33 cellular contexts compared by ENCODE assay signal in the genomic region with DNA sequence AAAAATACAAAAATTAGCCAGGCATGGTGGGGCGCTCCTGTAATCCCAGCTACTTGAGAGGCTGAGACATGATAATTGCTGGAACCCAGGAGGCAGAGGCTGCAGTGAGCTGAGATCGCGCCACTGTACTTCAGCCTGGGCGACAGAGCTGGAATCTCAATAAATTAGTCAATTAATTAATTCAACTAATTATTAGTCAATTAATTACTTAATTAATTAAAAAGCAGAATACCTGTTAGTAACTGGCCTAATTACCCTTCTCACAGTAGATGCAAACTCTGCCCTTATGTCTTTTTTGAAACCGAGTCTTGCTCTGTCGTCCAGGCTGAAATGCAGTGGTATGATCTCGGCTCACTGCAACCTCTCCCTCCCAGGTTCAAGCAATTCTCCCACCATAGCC.
"Had no signal": no experiment of that assay in that cellular context is flagged by ENCODE, and none has a peak within 500 bp of the region (broad histone marks: within the 10 kb centered on the region; RNA-seq: fewer than 3 reads in every experiment).

No MANE protein-coding gene starts in this region.

- DNase-seq: activated gamma-delta T cell; activated gamma-delta T cell treated with Interleukin-2 at 50 U/mL for 16 hours; activated naive CD4-positive, alpha-beta T cell; activated naive CD4-positive, alpha-beta T cell treated with anti-CD3 and anti-CD28 coated beads for 36 hours; activated naive CD4-positive, alpha-beta T cell treated with anti-CD3 and anti-CD28 coated beads, Interleukin-2, amount 10 ng/mL, durations not matched to agents 7 days and 5 days; activated naive CD4-positive, alpha-beta T cell treated with anti-CD3 and anti-CD28 coated beads, Interleukin-2, amount 50 U/mL, for 16 hours; activated naive CD4-positive, alpha-beta T cell treated with Interleukin-2 at 50 U/mL for 16 hours; activated naive CD8-positive, alpha-beta T cell treated with anti-CD3 and anti-CD28 coated beads for 36 hours; activated naive CD8-positive, alpha-beta T cell treated with anti-CD3 and anti-CD28 coated beads, Interleukin-2, amount 10 ng/mL, durations not matched to agents 7 days and 5 days; activated naive CD8-positive, alpha-beta T cell treated with anti-CD3 and anti-CD28 coated beads, Interleukin-2, amount 50 U/mL, for 24 hours; activated T-cell treated with anti-CD3 and anti-CD28 coated beads for 4 hours; activated T-cell treated with anti-CD3 and anti-CD28 coated beads, Interleukin-2, amount 50 U/mL, for 1 hour; activated T-cell treated with anti-CD3 and anti-CD28 coated beads, Interleukin-2, amount 50 U/mL, for 24 hours; activated T-cell treated with anti-CD3 and anti-CD28 coated beads, Interleukin-2, amount 50 U/mL, for 4 hours; activated T-cell treated with anti-CD3 and anti-CD28 coated beads, Interleukin-2, amount 50 U/mL, for 48 hours; activated T-cell treated with anti-CD3 and anti-CD28 coated beads, Interleukin-2, amount 50 U/mL, for 72 hours; adrenal gland; amniotic stem cell; amygdala; anterior cingulate cortex; aorta; body of pancreas; brain microvascular endothelial cell; caudate nucleus; central memory CD4-positive, alpha-beta T cell; cerebellar nuclear complex had no signal

- H3K4me1 ChIP-seq: adrenal gland, ascending aorta, body of pancreas, breast epithelium had no signal

- H3K4me3 ChIP-seq: adrenal gland, ascending aorta, body of pancreas, breast epithelium, cardiac muscle cell had no signal

- H3K27ac ChIP-seq: adrenal gland, ascending aorta, body of pancreas, brain microvascular endothelial cell, breast epithelium, cardiac muscle cell had no signal

- H3K27me3 ChIP-seq: ascending aorta, body of pancreas, brain microvascular endothelial cell, breast epithelium, cardiac muscle cell had no signal

- FAIRE-seq: astrocyte, bronchial epithelial cell had no signal

- H3K9me3 ChIP-seq: adrenal gland, ascending aorta, body of pancreas, breast epithelium had no signal

- ATAC-seq: activated naive CD4-positive, alpha-beta T cell treated with anti-CD3 and anti-CD28 coated beads, Interleukin-2, amount 50 U/mL, for 72 hours; activated naive CD8-positive, alpha-beta T cell treated with anti-CD3 and anti-CD28 coated beads, Interleukin-2, amount 50 U/mL, for 24 hours; activated T-cell treated with anti-CD3 and anti-CD28 coated beads, Interleukin-2, amount 50 U/mL, for 4 hours; activated T-cell treated with anti-CD3 and anti-CD28 coated beads, Interleukin-2, amount 50 U/mL, for 72 hours; activated T-helper 17 cell treated with anti-CD3 and anti-CD28 coated beads, Interleukin-2, amount 50 U/mL, for 72 hours; body of pancreas had no signal

- H3K36me3 ChIP-seq: adrenal gland, ascending aorta, brain microvascular endothelial cell, breast epithelium, cardiac muscle cell had no signal
